Comparison of ENCODE assay signal across 8 cellular contexts in genomic region chr4:22129454-22130075, GRCh38.
DNase-seq lines count a peak whose midpoint lies in the region; ATAC-seq, FAIRE-seq and TF ChIP-seq lines count a peak whose summit lies in the region.

No MANE protein-coding gene starts in this region.

- H3K36me3 Mint-ChIP-seq in activated CD4-positive, alpha-beta T cell treated with anti-CD3 and anti-CD28 coated beads, Interleukin-2, amount 10 ng/mL, durations not matched to agents 24 days and 14 days (ENCODE audit: low read depth) = no peaks in the 10 kb centered on the region
- no peaks in the 10 kb centered on the region for H3K36me3 Mint-ChIP-seq in astrocyte (ENCODE audit: low read depth, unreplicated experiment)

- H3K36me3 ChIP-seq in MG63 = no peaks in the 10 kb centered on the region
- H3K36me3 ChIP-seq in astrocyte (ENCODE audit: insufficient read depth, low read length) = no peaks in the 10 kb centered on the region

- H3K27me3 Mint-ChIP-seq in activated CD4-positive, alpha-beta T cell treated with anti-CD3 and anti-CD28 coated beads, Interleukin-2, amount 10 ng/mL, durations not matched to agents 24 days and 14 days = no peaks in the 10 kb centered on the region
- H3K27me3 Mint-ChIP-seq in astrocyte (ENCODE audit: low read depth, unreplicated experiment) = no peaks in the 10 kb centered on the region

- peak; percentile 38 for TF ChIP-seq CTCF in astrocyte (IDR thresholded peaks at IDR 0.05; ENCODE audit: insufficient read depth, low read depth, low read length)

- no peak overlapping the region for H3K27ac Mint-ChIP-seq in activated CD4-positive, alpha-beta T cell treated with anti-CD3 and anti-CD28 coated beads, Interleukin-2, amount 10 ng/mL, durations not matched to agents 24 days and 14 days
- no peak overlapping the region for H3K27ac Mint-ChIP-seq in astrocyte (ENCODE audit: unreplicated experiment)

- no peak for ATAC-seq in GM18517 (IDR thresholded peaks at IDR 0.05; ENCODE audit: unreplicated experiment)
- ATAC-seq in GM18502 (IDR thresholded peaks at IDR 0.05; ENCODE audit: poor library complexity, unreplicated experiment) = no peak

- H3K27ac ChIP-seq in astrocyte (ENCODE audit: low read depth, low read length) = no peak overlapping the region

- H3K4me3 ChIP-seq in MG63 (no peak overlapping the region), astrocyte (ENCODE audit: insufficient read depth, low read depth, low read length) (no peak overlapping the region)

- no peak for FAIRE-seq in astrocyte (lab: Jason Lieb, UNC)

- no peak overlapping the region for H3K9ac ChIP-seq in astrocyte (ENCODE audit: low read length)

- H3K4me3 Mint-ChIP-seq in activated CD4-positive, alpha-beta T cell treated with anti-CD3 and anti-CD28 coated beads, Interleukin-2, amount 10 ng/mL, durations not matched to agents 24 days and 14 days = no peak overlapping the region
- no peak overlapping the region for H3K4me3 Mint-ChIP-seq in astrocyte (ENCODE audit: unreplicated experiment)

- H3K4me1 ChIP-seq in astrocyte (ENCODE audit: insufficient read depth, low read length) = no peaks in the 10 kb centered on the region

- H3K79me2 ChIP-seq in astrocyte (ENCODE audit: insufficient read depth, low read length) = no peaks in the 10 kb centered on the region

- H3K9me3 ChIP-seq in MG63 (no peaks in the 10 kb centered on the region), astrocyte (ENCODE audit: insufficient read depth, low read depth, low read length) (no peaks in the 10 kb centered on the region)

- H4K20me1 ChIP-seq in astrocyte (ENCODE audit: insufficient read depth, low read length) = no peaks in the 10 kb centered on the region

- intact Hi-C loops in activated CD4-positive, alpha-beta T cell treated with anti-CD3 and anti-CD28 coated beads, Interleukin-2, amount 10 ng/mL, durations not matched to agents 24 days and 14 days (cut with micrococcal nuclease) = loop anchor here (1.0 kb wide), 1 partner anchor 260 kb away; no protein-coding TSS in a partner anchor

- no peaks in the 10 kb centered on the region for H3K4me1 Mint-ChIP-seq in activated CD4-positive, alpha-beta T cell treated with anti-CD3 and anti-CD28 coated beads, Interleukin-2, amount 10 ng/mL, durations not matched to agents 24 days and 14 days
- no peaks in the 10 kb centered on the region for H3K4me1 Mint-ChIP-seq in astrocyte (ENCODE audit: low read depth, unreplicated experiment)

- H2AFZ ChIP-seq in astrocyte (ENCODE audit: low read depth, low read length) = no peak overlapping the region

- H3K9me3 Mint-ChIP-seq in activated CD4-positive, alpha-beta T cell treated with anti-CD3 and anti-CD28 coated beads, Interleukin-2, amount 10 ng/mL, durations not matched to agents 24 days and 14 days = no peaks in the 10 kb centered on the region
- H3K9me3 Mint-ChIP-seq in astrocyte (ENCODE audit: unreplicated experiment) = peaks cover 5% of the 10 kb centered on the region

- no peaks in the 10 kb centered on the region for H3K27me3 ChIP-seq in MG63
- H3K27me3 ChIP-seq in astrocyte (ENCODE audit: insufficient read depth, low read length) = no peaks in the 10 kb centered on the region

- peak; percentile 70 for DNase-seq in activated CD4-positive, alpha-beta T cell treated with anti-CD3 and anti-CD28 coated beads, Interleukin-2, amount 10 ng/mL, durations not matched to agents 24 days and 14 days
- DNase-seq in activated CD4-positive, alpha-beta T cell treated with anti-CD3 and anti-CD28 coated beads for 4 hours = no peak
- DNase-seq in MG63 = peak; percentile 0
- peak; percentile 9 for DNase-seq in astrocyte (ENCODE audit: low read depth)
- DNase-seq in lung microvascular endothelial cell (ENCODE audit: low read depth in 2 of 2) = peak; percentile 16 to 20
- DNase-seq in cerebellum (ENCODE audit: low spot score) = no peak

- H3K4me2 ChIP-seq in astrocyte (ENCODE audit: low read length) = no peak overlapping the region

Comparison
In these comparisons a context has a peak if more than half of its experiments do, and no peak if none do; other contexts are left out.
1. DNase-seq: peak in activated CD4-positive, alpha-beta T cell treated with anti-CD3 and anti-CD28 coated beads, Interleukin-2, amount 10 ng/mL, durations not matched to agents 24 days and 14 days (single experiment), MG63 (single experiment), astrocyte (single experiment) and lung microvascular endothelial cell (2 of 2); none in activated CD4-positive, alpha-beta T cell treated with anti-CD3 and anti-CD28 coated beads for 4 hours (0 of 2) and cerebellum (single experiment).